1 cellular context compared by ENCODE assay signal in the genomic region with DNA sequence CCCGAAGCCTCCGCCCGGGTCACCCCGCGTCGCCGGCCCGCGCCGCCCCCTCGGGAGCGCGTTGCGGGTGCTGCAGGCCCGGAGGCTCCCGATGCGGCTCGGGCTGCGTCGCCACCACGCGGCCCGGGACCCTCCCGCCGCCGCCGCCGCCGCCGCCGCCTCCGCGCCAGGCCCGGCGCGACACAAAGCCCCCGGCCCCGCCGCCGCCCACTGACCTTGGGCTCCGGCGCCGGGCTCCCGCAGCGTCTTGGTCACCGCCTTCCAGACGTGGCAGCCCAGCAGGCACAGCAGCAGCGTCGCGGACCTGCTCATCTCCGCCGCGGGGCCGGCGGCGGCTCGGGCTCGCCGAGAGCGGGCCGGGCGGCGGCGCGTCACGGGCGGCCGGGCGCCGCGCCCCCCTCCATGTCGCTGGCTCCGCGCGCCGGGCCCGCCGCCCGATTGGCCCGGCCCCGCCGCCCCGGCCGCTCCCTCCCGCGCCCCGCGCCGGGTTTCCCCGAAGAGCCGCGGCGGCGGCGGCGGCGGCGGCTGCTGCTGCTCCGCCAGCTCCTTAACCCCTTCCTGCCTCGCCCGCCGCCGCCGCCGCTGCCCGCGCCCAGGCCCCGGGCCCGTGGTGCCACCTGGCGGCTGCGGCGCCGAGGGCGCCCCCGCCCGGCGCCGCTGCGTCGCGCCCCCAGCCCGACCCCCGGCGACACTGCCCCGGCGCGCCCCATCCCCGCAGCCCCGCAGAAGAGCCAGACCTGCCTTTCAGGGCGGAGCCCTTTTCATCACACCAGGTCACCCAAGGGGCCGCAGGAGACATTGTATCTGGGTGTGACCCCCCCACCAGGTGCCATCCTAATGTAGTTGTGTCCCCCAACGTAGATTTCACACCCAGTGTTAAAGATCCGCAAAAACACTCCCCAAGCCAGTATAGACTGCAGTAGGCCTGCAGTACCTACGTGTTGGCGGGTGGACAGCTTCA.
TF ChIP-seq lines count a peak whose summit lies in the region.

A gene (minus strand): TSS at position 549 of the 961 bp plus-strand sequence. CDS start 237 bp downstream, at position 312.

TF ChIP-seq in WTC11, 78 proteins besides CTCF, POLR2A, EP300 and RAD21 (continued from another document):
- TF ChIP-seq GRHL2 (CRISPR knock-in tag; IDR thresholded peaks at IDR 0.05; ENCODE audit: insufficient replicate concordance, severe bottlenecking) (no peak), EMX1 (CRISPR knock-in tag; IDR thresholded peaks at IDR 0.05) (no peak), ELF4 (CRISPR knock-in tag; IDR thresholded peaks at IDR 0.05; ENCODE audit: low read depth) (no peak), NFYB (CRISPR knock-in tag; conservative IDR thresholded peaks at IDR 0.05; ENCODE audit: low read depth) (no peak), NFATC4 (CRISPR knock-in tag; IDR thresholded peaks at IDR 0.05) (no peak)
